In the genomic region with DNA sequence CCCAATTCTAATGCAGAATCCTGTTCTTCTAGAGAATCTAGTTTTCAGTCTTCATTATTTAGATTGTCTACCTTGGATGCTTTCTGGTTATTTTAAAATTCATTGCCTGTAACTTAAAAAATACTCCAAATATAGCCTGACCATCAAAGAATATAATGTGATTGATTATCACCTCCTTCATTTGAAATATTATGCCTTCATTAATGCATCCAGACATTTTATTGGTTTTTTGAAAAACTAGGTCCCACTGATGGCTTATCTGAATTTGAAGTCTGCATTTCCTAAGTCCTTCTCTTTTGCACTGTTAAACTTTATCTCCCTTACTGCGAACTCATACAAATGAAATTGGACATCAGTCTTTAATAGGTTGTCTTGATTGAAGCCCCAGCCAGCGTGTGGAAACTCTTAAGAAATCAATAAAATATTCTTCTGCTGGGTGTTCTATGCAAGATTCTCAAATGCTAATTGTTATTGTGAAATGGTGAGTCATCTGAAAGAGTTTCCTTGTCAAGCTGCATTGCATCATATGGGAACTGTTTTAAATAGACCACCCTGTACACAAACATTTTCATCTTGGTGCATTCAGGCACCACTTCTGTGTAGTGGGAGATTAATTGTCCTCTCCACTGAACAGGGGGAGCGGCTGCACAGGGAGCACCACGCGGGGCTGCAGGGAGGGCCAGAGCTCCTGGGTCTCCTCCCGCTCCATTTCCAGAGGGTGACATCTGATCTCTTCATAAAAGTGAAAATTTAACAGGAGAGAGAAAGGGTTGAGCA, we compare ENCODE assay signal across 11 cellular contexts.
A peak's percentile ranks its signal among the peaks of the same experiment; 100 is the strongest.
DNase-seq lines count a peak whose midpoint lies in the region; ATAC-seq and TF ChIP-seq lines count a peak whose summit lies in the region.
"Had no signal": no experiment of that assay in that cellular context is flagged by ENCODE, and none has a peak within 500 bp of the region (broad histone marks: within the 10 kb centered on the region; RNA-seq: fewer than 3 reads in every experiment).

No MANE protein-coding gene starts in this region.

- H3K36me3 ChIP-seq in SK-N-MC (ENCODE audit: insufficient read depth, low read length): no peaks in the 10 kb centered on the region
- H3K36me3 ChIP-seq in H7 (replicated peaks; ENCODE audit: control insufficient read depth, insufficient read depth, low read length): no peaks in the 10 kb centered on the region

- H3K9me3 Mint-ChIP-seq in glutamatergic neuron (ENCODE audit: unreplicated experiment): no peaks in the 10 kb centered on the region

- peak overlapping the region; percentile 56 for H3K9ac ChIP-seq in SK-N-MC (ENCODE audit: insufficient read length)

- H3K27me3 Mint-ChIP-seq in glutamatergic neuron (ENCODE audit: unreplicated experiment): peaks cover 4% of the 10 kb centered on the region

- no peak overlapping the region for H3K4me3 ChIP-seq in HFF-Myc (replicated peaks; ENCODE audit: low read depth, low read length)
- H3K4me3 ChIP-seq in SK-N-MC: peak overlapping the region; percentile 42
- H3K4me3 ChIP-seq in H7 (ENCODE audit: insufficient read depth, low read depth, low read length): no peak overlapping the region

- no peak for ATAC-seq in HG02642 (IDR thresholded peaks at IDR 0.05; ENCODE audit: poor library complexity, unreplicated experiment)

- peak overlapping the region; percentile 90 for H3K27ac ChIP-seq in SK-N-MC
- H3K27ac ChIP-seq in substantia nigra (ENCODE audit: low read depth, low read length, poor library complexity, severe bottlenecking): no peak overlapping the region

- peak overlapping the region; percentile 1 for H3K27ac Mint-ChIP-seq in glutamatergic neuron (ENCODE audit: unreplicated experiment)

- no peaks in the 10 kb centered on the region for H3K27me3 ChIP-seq in H7 (ENCODE audit: control insufficient read depth, insufficient read depth, low read length)

- H3K36me3 Mint-ChIP-seq in glutamatergic neuron (ENCODE audit: unreplicated experiment): no peaks in the 10 kb centered on the region

- DNase-seq in A172 (ENCODE audit: low spot score): peak; percentile 36
- peak; percentile 31 for DNase-seq in HFF-Myc (ENCODE audit: extremely low read depth, low read depth)
- peak; percentile 92 for DNase-seq in SK-N-MC (ENCODE audit: low read depth, low spot score)
- DNase-seq in glutamatergic neuron: no peak
- no peak for DNase-seq in H7
- no peak for DNase-seq in DMS79 treated with DMSO at 0.1 percent for 48 hours (lab: John Stamatoyannopoulos, UW)
- no peak for DNase-seq in substantia nigra (lab: John Stamatoyannopoulos, UW)
- DNase-seq: activated naive CD4-positive, alpha-beta T cell treated with Interleukin-2 at 50 U/mL for 16 hours; COR-L47; SW 1271 had no signal

- H3K4me1 Mint-ChIP-seq in glutamatergic neuron (ENCODE audit: low read depth, unreplicated experiment): peaks cover 13% of the 10 kb centered on the region

- no peaks in the 10 kb centered on the region for H3K9me3 ChIP-seq in SK-N-MC (ENCODE audit: low read depth, low read length)

- no peak overlapping the region for H3K4me3 Mint-ChIP-seq in glutamatergic neuron (ENCODE audit: unreplicated experiment)

- TF ChIP-seq CTCF in HFF-Myc (IDR thresholded peaks at IDR 0.05; ENCODE audit: low read depth, low read length, missing control alignments) (no peak), glutamatergic neuron (IDR thresholded peaks at IDR 0.05; ENCODE audit: partially characterized antibody, unreplicated experiment) (no peak)

Comparison
In these comparisons a context has a peak if more than half of its experiments do, and no peak if none do; other contexts are left out.
1. DNase-seq: peak in A172 (single experiment), HFF-Myc (single experiment) and SK-N-MC (single experiment); none in glutamatergic neuron (single experiment), H7 (single experiment), DMS79 treated with DMSO at 0.1 percent for 48 hours (single experiment) and substantia nigra (0 of 49).